Comparison of ENCODE assay signal across 25 cellular contexts in genomic region chr14:104496095-104496494, GRCh38.
"Had no signal": no experiment of that assay in that cellular context is flagged by ENCODE, and none has a peak within 500 bp of the region (broad histone marks: within the 10 kb centered on the region; RNA-seq: fewer than 3 reads in every experiment).

No MANE protein-coding gene starts in this region.

- H3K79me2 ChIP-seq: hepatocyte had no signal

- H3K9me3 Mint-ChIP-seq: natural killer cell treated with Interleukin-12 subunit alpha and Interleukin-12 subunit beta and Interleukin-15 and Interleukin-18, amount 100 ng/mL, for 72 hours had no signal

- H3K27ac ChIP-seq: gastrocnemius medialis, heart left ventricle, hepatocyte, neutrophil, pancreas, prostate gland, right atrium auricular region, testis, tibial artery, upper lobe of right lung, uterus had no signal

- H3K9me3 ChIP-seq: gastrocnemius medialis, neutrophil, pancreas, prostate gland, testis, upper lobe of right lung, uterus had no signal

- H3K4me3 Mint-ChIP-seq: effector memory CD8-positive, alpha-beta T cell; mesothelial cell of epicardium; naive B cell; natural killer cell treated with Interleukin-12 subunit alpha and Interleukin-12 subunit beta and Interleukin-15 and Interleukin-18, amount 100 ng/mL, for 72 hours; neural crest cell; stimulated activated memory B cell treated with anti-CD40 and anti-IgM and Interleukin-4, amounts not matched to agents 10 μg/mL and 1 μg/mL and 100 μg/mL, for 72 hours had no signal

- H3K27ac Mint-ChIP-seq: effector memory CD8-positive, alpha-beta T cell; mesothelial cell of epicardium; naive B cell; natural killer cell treated with Interleukin-12 subunit alpha and Interleukin-12 subunit beta and Interleukin-15 and Interleukin-18, amount 100 ng/mL, for 72 hours; stimulated activated memory B cell treated with anti-CD40 and anti-IgM and Interleukin-4, amounts not matched to agents 10 μg/mL and 1 μg/mL and 100 μg/mL, for 72 hours had no signal

- H3K4me3 ChIP-seq: gastrocnemius medialis, heart left ventricle, hepatocyte, mucosa of descending colon, pancreas, prostate gland, right atrium auricular region, testis, tibial artery, upper lobe of right lung, uterus had no signal

- H3K4me2 ChIP-seq: hepatocyte had no signal

- H3K4me1 Mint-ChIP-seq: mesothelial cell of epicardium; naive B cell; neural crest cell; stimulated activated memory B cell treated with anti-CD40 and anti-IgM and Interleukin-4, amounts not matched to agents 10 μg/mL and 1 μg/mL and 100 μg/mL, for 72 hours had no signal

- H3K36me3 ChIP-seq: gastrocnemius medialis, heart left ventricle, neutrophil, pancreas, prostate gland, right atrium auricular region, tibial artery, upper lobe of right lung, uterus had no signal

- DNase-seq: cortex of kidney; effector memory CD8-positive, alpha-beta T cell; foreskin fibroblast; gastrocnemius medialis; kidney; mesenchymal stem cell; mucosa of descending colon; naive B cell; pancreas; stimulated activated CD4-positive, alpha-beta T cell treated with anti-CD3 and anti-CD28 coated beads, Interleukin-4, amount 100 ng/mL, for 24 hours; stimulated activated naive CD8-positive, alpha-beta T cell treated with anti-CD3 and anti-CD28 coated beads, Interleukin-15, Interleukin-2, amounts not matched to agents 100 U/mL and 50 U/mL, for 24 hours; substantia nigra; testis; tibial artery; upper lobe of right lung; uterus had no signal

- H2AFZ ChIP-seq: hepatocyte had no signal

- H3K27me3 ChIP-seq: heart left ventricle, hepatocyte, neutrophil, pancreas, right atrium auricular region, testis, upper lobe of right lung, uterus had no signal

- H3K4me1 ChIP-seq: gastrocnemius medialis, heart left ventricle, pancreas, prostate gland, right atrium auricular region, testis, tibial artery, upper lobe of right lung, uterus had no signal

- H3K36me3 Mint-ChIP-seq: mesothelial cell of epicardium; stimulated activated memory B cell treated with anti-CD40 and anti-IgM and Interleukin-4, amounts not matched to agents 10 μg/mL and 1 μg/mL and 100 μg/mL, for 72 hours had no signal
